ENCODE assay signal across 12 cellular contexts in genomic region chr14:64191756-64192155, GRCh38.
DNase-seq lines count a peak whose midpoint lies in the region; ATAC-seq lines count a peak whose summit lies in the region.
"Had no signal": no experiment of that assay in that cellular context is flagged by ENCODE, and none has a peak within 500 bp of the region (broad histone marks: within the 10 kb centered on the region; RNA-seq: fewer than 3 reads in every experiment).

No MANE protein-coding gene starts in this region.

- ATAC-seq in GM21390 (IDR thresholded peaks at IDR 0.05; ENCODE audit: unreplicated experiment) (no peak), HG02973 (IDR thresholded peaks at IDR 0.05; ENCODE audit: unreplicated experiment) (no peak)

- H3K27ac ChIP-seq in epithelial cell of prostate = no peak overlapping the region
- H3K27ac ChIP-seq: left ventricle myocardium inferior had no signal

- peak; percentile 28 for DNase-seq in GM03348 (ENCODE audit: low spot score)
- DNase-seq in RKO (ENCODE audit: low spot score) = peak; percentile 83
- peak; percentile 26 for DNase-seq in epithelial cell of prostate (ENCODE audit: low read depth, low spot score)
- DNase-seq in renal cortical epithelial cell (ENCODE audit: low read depth) = peak; percentile 56
- DNase-seq in superior temporal gyrus (ENCODE audit: extremely low spot score) = no peak
- no peak for DNase-seq in GDM1 (lab: John Stamatoyannopoulos, UW)
- DNase-seq: activated CD4-positive, alpha-beta T cell treated with anti-CD3 and anti-CD28 coated beads, Interleukin-2, amount 50 U/mL, for 48 hours; esophagus squamous epithelium; left ventricle myocardium inferior; NCI-H526 treated with DMSO at 0.1 percent for 48 hours had no signal

Comparison
In these comparisons a context has a peak if more than half of its experiments do, and no peak if none do; other contexts are left out.
1. DNase-seq: peak in GM03348 (single experiment), RKO (single experiment), epithelial cell of prostate (single experiment) and renal cortical epithelial cell (single experiment); none in superior temporal gyrus (single experiment) and GDM1 (single experiment).